20 cellular contexts compared by ENCODE assay signal in the genomic region with DNA sequence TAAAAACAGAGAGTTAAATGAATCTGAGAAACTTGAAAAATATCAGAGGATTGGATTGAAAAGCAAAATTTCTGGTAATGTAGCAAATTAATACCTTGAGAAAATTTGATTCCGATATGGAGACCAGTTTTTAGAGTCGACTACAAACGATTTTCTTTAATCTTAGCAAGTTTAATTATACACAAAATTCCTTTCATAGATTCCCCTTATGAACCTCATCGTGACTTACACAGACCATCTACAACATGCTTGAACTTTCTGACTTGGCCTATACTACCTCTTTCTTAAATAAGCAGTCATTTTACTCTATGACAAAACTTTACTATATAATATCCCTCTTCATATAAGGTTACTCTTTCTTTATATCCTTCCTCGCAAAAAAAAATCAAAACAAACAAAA.
"Had no signal": no experiment of that assay in that cellular context is flagged by ENCODE, and none has a peak within 500 bp of the region (broad histone marks: within the 10 kb centered on the region; RNA-seq: fewer than 3 reads in every experiment).

No MANE protein-coding gene starts in this region.

- H3K9me3 ChIP-seq: tibial artery had no signal

- H3K27ac ChIP-seq: parathyroid adenoma, tibial artery had no signal

- H3K4me1 ChIP-seq: parathyroid adenoma, tibial artery had no signal

- H3K27me3 ChIP-seq: tibial artery had no signal

- H2AFZ ChIP-seq: parathyroid adenoma had no signal

- H3K4me3 ChIP-seq: tibial artery had no signal

- DNase-seq: activated CD4-positive, alpha-beta T cell treated with anti-CD3 and anti-CD28 coated beads for 1 hour; activated CD4-positive, alpha-beta T cell treated with anti-CD3 and anti-CD28 coated beads, Interleukin-2, amount 50 U/mL, for 4 hours; activated CD8-positive, alpha-beta memory T cell treated with anti-CD3 and anti-CD28 coated beads for 24 hours; activated CD8-positive, alpha-beta memory T cell treated with anti-CD3 and anti-CD28 coated beads, Interleukin-2, amount 50 U/mL, for 4 hours; activated T-cell treated with anti-CD3 and anti-CD28 coated beads, Interleukin-2, amount 50 U/mL, for 24 hours; aorta; caudate nucleus; dermis blood vessel endothelial cell; effector CD8-positive, alpha-beta T cell; hypothalamus; islet precursor cell; left cardiac atrium; right cardiac atrium; stimulated activated CD4-positive, alpha-beta T cell treated with anti-CD3 and anti-CD28 coated beads, Interleukin-1b, Interleukin-23, amount 100 ng/mL, for 48 hours; stimulated activated naive CD8-positive, alpha-beta T cell treated with anti-CD3 and anti-CD28 coated beads, Interleukin-15, amount 100 ng/mL, for 72 hours; tibial artery had no signal

- H3K36me3 ChIP-seq: tibial artery had no signal

- ATAC-seq: activated naive CD4-positive, alpha-beta T cell treated with anti-CD3 and anti-CD28 coated beads, Interleukin-2, amount 50 U/mL, for 72 hours; activated T-helper 17 cell treated with anti-CD3 and anti-CD28 coated beads, Interleukin-2, amount 50 U/mL, for 72 hours; left cardiac atrium; right cardiac atrium; stimulated activated effector memory CD8-positive, alpha-beta T cell treated with anti-CD3 and anti-CD28 coated beads, Interleukin-12 subunit alpha, Interleukin-12 subunit beta, amount 100 ng/mL, for 72 hours; stimulated activated naive CD8-positive, alpha-beta T cell treated with anti-CD3 and anti-CD28 coated beads, Interleukin-15, amount 100 ng/mL, for 72 hours had no signal

- H3K79me2 ChIP-seq: parathyroid adenoma had no signal
